Comparison of ENCODE assay signal across 18 cellular contexts in genomic region chr3:168100777-168101492, GRCh38.
"Had no signal": no experiment of that assay in that cellular context is flagged by ENCODE, and none has a peak within 500 bp of the region (broad histone marks: within the 10 kb centered on the region; RNA-seq: fewer than 3 reads in every experiment).

No MANE protein-coding gene starts in this region.

- ATAC-seq: activated CD8-positive, alpha-beta T cell treated with anti-CD3 and anti-CD28 coated beads for 36 hours; esophagus mucosa; gastroesophageal sphincter; psoas muscle; sciatic nerve had no signal

- H3K9me3 Mint-ChIP-seq: activated CD8-positive, alpha-beta T cell treated with anti-CD3 and anti-CD28 coated beads for 36 hours; memory B cell; nephron; stimulated activated naive CD8-positive, alpha-beta T cell treated with anti-CD3 and anti-CD28 coated beads, Interleukin-15, Interleukin-2, amounts not matched to agents 100 ng/mL and 50 ng/mL, for 24 hours had no signal

- H3K4me3 Mint-ChIP-seq: activated CD8-positive, alpha-beta T cell treated with anti-CD3 and anti-CD28 coated beads for 36 hours; activated naive CD8-positive, alpha-beta T cell treated with anti-CD3 and anti-CD28 coated beads, Interleukin-2, amount 10 ng/mL, durations not matched to agents 7 days and 5 days; memory B cell; nephron; stimulated activated naive CD8-positive, alpha-beta T cell treated with anti-CD3 and anti-CD28 coated beads, Interleukin-15, Interleukin-2, amounts not matched to agents 100 ng/mL and 50 ng/mL, for 24 hours had no signal

- H3K36me3 Mint-ChIP-seq: activated naive CD8-positive, alpha-beta T cell treated with anti-CD3 and anti-CD28 coated beads, Interleukin-2, amount 10 ng/mL, durations not matched to agents 7 days and 5 days; memory B cell had no signal

- H3K4me3 ChIP-seq: gastroesophageal sphincter, left ventricle myocardium inferior, psoas muscle, thoracic aorta had no signal

- FAIRE-seq: endometrium, keratinocyte had no signal

- H3K27ac Mint-ChIP-seq: activated CD8-positive, alpha-beta T cell treated with anti-CD3 and anti-CD28 coated beads for 36 hours; activated naive CD8-positive, alpha-beta T cell treated with anti-CD3 and anti-CD28 coated beads, Interleukin-2, amount 10 ng/mL, durations not matched to agents 7 days and 5 days; memory B cell; nephron; stimulated activated naive CD8-positive, alpha-beta T cell treated with anti-CD3 and anti-CD28 coated beads, Interleukin-15, Interleukin-2, amounts not matched to agents 100 ng/mL and 50 ng/mL, for 24 hours had no signal

- H3K27me3 Mint-ChIP-seq: memory B cell had no signal

- DNase-seq: activated CD8-positive, alpha-beta memory T cell treated with anti-CD3 and anti-CD28 coated beads, Interleukin-2, amount 50 U/mL, for 4 hours; activated CD8-positive, alpha-beta T cell treated with anti-CD3 and anti-CD28 coated beads for 36 hours; activated naive CD8-positive, alpha-beta T cell treated with anti-CD3 and anti-CD28 coated beads, Interleukin-2, amount 10 ng/mL, durations not matched to agents 7 days and 5 days; aorta; left ventricle myocardium inferior; psoas muscle; stimulated activated CD4-positive, alpha-beta T cell treated with anti-CD3 and anti-CD28 coated beads, Interleukin-4, amount 100 ng/mL, for 1 hour; stimulated activated CD8-positive, alpha-beta memory T cell treated with anti-CD3 and anti-CD28 coated beads, Interleukin-4, amount 100 ng/mL, for 48 hours; T-helper 9 cell had no signal
